In genomic region chr7:97107192-97107800, GRCh38 we compare ENCODE assay signal across 17 cellular contexts.
"Had no signal": no experiment of that assay in that cellular context is flagged by ENCODE, and none has a peak within 500 bp of the region (broad histone marks: within the 10 kb centered on the region; RNA-seq: fewer than 3 reads in every experiment).

No MANE protein-coding gene starts in this region.

- ATAC-seq: activated CD8-positive, alpha-beta memory T cell treated with anti-CD3 and anti-CD28 coated beads, Interleukin-2, amount 10 ng/mL, durations not matched to agents 7 days and 5 days; left cardiac atrium; pancreas; stimulated activated memory B cell treated with anti-CD40 and anti-IgM and Interleukin-4, amounts not matched to agents 10 μg/mL and 1 μg/mL and 100 μg/mL, for 72 hours had no signal

- H3K27ac Mint-ChIP-seq: activated CD8-positive, alpha-beta memory T cell treated with anti-CD3 and anti-CD28 coated beads, Interleukin-2, amount 10 ng/mL, durations not matched to agents 7 days and 5 days; activated naive CD4-positive, alpha-beta T cell treated with anti-CD3 and anti-CD28 coated beads, Interleukin-2, amount 50 U/mL, for 24 hours; activated T-cell treated with anti-CD3 and anti-CD28 coated beads, Interleukin-2, amount 50 U/mL, for 24 hours; brain; stimulated activated memory B cell treated with anti-CD40 and anti-IgM and Interleukin-4, amounts not matched to agents 10 μg/mL and 1 μg/mL and 100 μg/mL, for 72 hours had no signal

- H3K4me3 Mint-ChIP-seq: activated CD8-positive, alpha-beta memory T cell treated with anti-CD3 and anti-CD28 coated beads, Interleukin-2, amount 10 ng/mL, durations not matched to agents 7 days and 5 days; activated naive CD4-positive, alpha-beta T cell treated with anti-CD3 and anti-CD28 coated beads, Interleukin-2, amount 50 U/mL, for 24 hours; activated T-cell treated with anti-CD3 and anti-CD28 coated beads, Interleukin-2, amount 50 U/mL, for 24 hours; brain; immature natural killer cell; naive B cell; stimulated activated memory B cell treated with anti-CD40 and anti-IgM and Interleukin-4, amounts not matched to agents 10 μg/mL and 1 μg/mL and 100 μg/mL, for 72 hours had no signal

- H3K27ac ChIP-seq: pancreas, right atrium auricular region, transverse colon had no signal

- H3K9me3 ChIP-seq: pancreas, right atrium auricular region, transverse colon had no signal

- H3K4me1 ChIP-seq: pancreas, right atrium auricular region had no signal

- H3K36me3 ChIP-seq: pancreas, right atrium auricular region, transverse colon had no signal

- H3K4me1 Mint-ChIP-seq: activated CD8-positive, alpha-beta memory T cell treated with anti-CD3 and anti-CD28 coated beads, Interleukin-2, amount 10 ng/mL, durations not matched to agents 7 days and 5 days; activated naive CD4-positive, alpha-beta T cell treated with anti-CD3 and anti-CD28 coated beads, Interleukin-2, amount 50 U/mL, for 24 hours; brain; immature natural killer cell; naive B cell; stimulated activated memory B cell treated with anti-CD40 and anti-IgM and Interleukin-4, amounts not matched to agents 10 μg/mL and 1 μg/mL and 100 μg/mL, for 72 hours had no signal

- DNase-seq: activated CD4-positive, alpha-beta T cell treated with anti-CD3 and anti-CD28 coated beads, Interleukin-2, amount 50 U/mL, for 4 hours; activated CD4-positive, CD25-positive, alpha-beta regulatory T cell treated with anti-CD3 and anti-CD28 coated beads, Interleukin-2, amount 50 U/mL, for 72 hours; activated CD8-positive, alpha-beta memory T cell treated with anti-CD3 and anti-CD28 coated beads, Interleukin-2, amount 10 ng/mL, durations not matched to agents 7 days and 5 days; activated effector memory CD4-positive, alpha-beta T cell treated with Interleukin-2 at 50 U/mL for 16 hours; activated T-cell treated with anti-CD3 and anti-CD28 coated beads, Interleukin-2, amount 50 U/mL, for 24 hours; amygdala; immature natural killer cell; left cardiac atrium; naive B cell; pancreas; stimulated activated CD4-positive, alpha-beta T cell treated with anti-CD3 and anti-CD28 coated beads, Interleukin-1b, Interleukin-23, amount 100 ng/mL, for 48 hours; transverse colon had no signal

- H3K27me3 ChIP-seq: right atrium auricular region, transverse colon had no signal

- H3K4me3 ChIP-seq: lung, pancreas, right atrium auricular region, transverse colon had no signal

- H3K36me3 Mint-ChIP-seq: activated CD8-positive, alpha-beta memory T cell treated with anti-CD3 and anti-CD28 coated beads, Interleukin-2, amount 10 ng/mL, durations not matched to agents 7 days and 5 days; brain; immature natural killer cell; stimulated activated memory B cell treated with anti-CD40 and anti-IgM and Interleukin-4, amounts not matched to agents 10 μg/mL and 1 μg/mL and 100 μg/mL, for 72 hours had no signal
